21 cellular contexts compared by ENCODE assay signal in genomic region chr5:6849569-6849968, GRCh38.
DNase-seq lines count a peak whose midpoint lies in the region; ATAC-seq and TF ChIP-seq lines count a peak whose summit lies in the region.
"Had no signal": no experiment of that assay in that cellular context is flagged by ENCODE, and none has a peak within 500 bp of the region (broad histone marks: within the 10 kb centered on the region; RNA-seq: fewer than 3 reads in every experiment).

No MANE protein-coding gene starts in this region.

- no peaks in the 10 kb centered on the region for H3F3A ChIP-seq in GM23248 (ENCODE audit: insufficient read depth)

- H3K9me2 ChIP-seq in GM23248 (ENCODE audit: insufficient read depth): no peaks in the 10 kb centered on the region

- H3K36me3 Mint-ChIP-seq in natural killer cell: no peaks in the 10 kb centered on the region
- H3K36me3 Mint-ChIP-seq: CD8-positive, alpha-beta T cell had no signal

- no peak overlapping the region for H3K4me2 ChIP-seq in GM23248 (ENCODE audit: unreplicated experiment)

- peak; percentile 10 for DNase-seq in activated T-cell treated with anti-CD3 and anti-CD28 coated beads for 24 hours (ENCODE audit: low read depth)
- no peak for DNase-seq in activated T-cell treated with anti-CD3 and anti-CD28 coated beads, Interleukin-2, amount 50 U/mL, for 1 hour
- DNase-seq in GM23248: peak; percentile 32
- DNase-seq in RPMI7951 (ENCODE audit: low read depth): peak; percentile 59
- DNase-seq in natural killer cell: no peak
- no peak for DNase-seq in gastrocnemius medialis
- no peak for DNase-seq in NCI-H1436 treated with DMSO at 0.1 percent for 48 hours (lab: John Stamatoyannopoulos, UW)
- DNase-seq: CD8-positive, alpha-beta T cell; DND-41; left ventricle myocardium inferior; mucosa of descending colon; NCI-H187; NCI-H446 treated with DMSO at 0.1 percent for 48 hours; retina had no signal

- H3K9ac ChIP-seq in GM23248: no peak overlapping the region

- no peak overlapping the region for H2AFZ ChIP-seq in GM23248

- no peaks in the 10 kb centered on the region for H3K4me1 Mint-ChIP-seq in natural killer cell

- peak; percentile 66 to 79 (median 76) for ATAC-seq in natural killer cell
- ATAC-seq in HG02759 (IDR thresholded peaks at IDR 0.05; ENCODE audit: unreplicated experiment): no peak
- ATAC-seq in gastrocnemius medialis: no peak
- ATAC-seq: CD8-positive, alpha-beta T cell; mucosa of descending colon; WTC11 had no signal

- H3K27ac ChIP-seq in GM23248 (no peak overlapping the region), gastrocnemius medialis (no peak overlapping the region)
- H3K27ac ChIP-seq: esophagus muscularis mucosa, left ventricle myocardium inferior, neutrophil had no signal

- no peaks in the 10 kb centered on the region for H3K9me3 ChIP-seq in GM23248 (ENCODE audit: low read depth)
- no peaks in the 10 kb centered on the region for H3K9me3 ChIP-seq in gastrocnemius medialis
- H3K9me3 ChIP-seq: neutrophil had no signal

- H3K4me3 ChIP-seq in GM23248 (no peak overlapping the region), gastrocnemius medialis (no peak overlapping the region)
- H3K4me3 ChIP-seq: dorsolateral prefrontal cortex, esophagus muscularis mucosa, left ventricle myocardium inferior, mucosa of descending colon had no signal

- in situ Hi-C loops in GM23248 (cut with MboI) (no loop called here), gastrocnemius medialis (cut with MboI; ENCODE audit: low sequenced_read_pairs in 4 of 4) (no loop called here)

- no peak overlapping the region for H3K4me3 Mint-ChIP-seq in natural killer cell
- H3K4me3 Mint-ChIP-seq: CD8-positive, alpha-beta T cell; stimulated activated naive CD8-positive, alpha-beta T cell treated with anti-CD3 and anti-CD28 coated beads, Interleukin-15, Interleukin-2, amounts not matched to agents 100 ng/mL and 50 ng/mL, for 24 hours; T-helper 1 cell treated with Interleukin-12 subunit alpha and Interleukin-12 subunit beta and Interleukin-4 antibody, amounts not matched to agents 30 μg/mL and 1 μg/mL, for 36 hours; WTC11 had no signal

- WGBS in GM23248 (ENCODE audit: low coverage in 1 of 2, low lambda C conversion rate in 2 of 2, missing lambda C conversion rate in 2 of 2), 2 experiments: 10 to 12% methylated on average over 5 of the region's 5 CpGs

- H3K4me1 ChIP-seq in GM23248 (ENCODE audit: insufficient read depth): no peaks in the 10 kb centered on the region
- H3K4me1 ChIP-seq in gastrocnemius medialis: no peaks in the 10 kb centered on the region
- H3K4me1 ChIP-seq: esophagus muscularis mucosa, left ventricle myocardium inferior had no signal

- H3K27me3 Mint-ChIP-seq in natural killer cell (ENCODE audit: low read depth in 2 of 2): no peaks in the 10 kb centered on the region

- H3K36me3 ChIP-seq in GM23248 (ENCODE audit: low read depth) (no peaks in the 10 kb centered on the region), gastrocnemius medialis (no peaks in the 10 kb centered on the region)
- H3K36me3 ChIP-seq: esophagus muscularis mucosa, left ventricle myocardium inferior, neutrophil had no signal

- H3K27me3 ChIP-seq in GM23248 (replicated peaks; ENCODE audit: insufficient read depth): no peaks in the 10 kb centered on the region
- H3K27me3 ChIP-seq in gastrocnemius medialis: no peaks in the 10 kb centered on the region
- H3K27me3 ChIP-seq: dorsolateral prefrontal cortex, esophagus muscularis mucosa, neutrophil had no signal

- no peak overlapping the region for H3K27ac Mint-ChIP-seq in natural killer cell
- H3K27ac Mint-ChIP-seq: CD8-positive, alpha-beta T cell; stimulated activated naive CD8-positive, alpha-beta T cell treated with anti-CD3 and anti-CD28 coated beads, Interleukin-15, Interleukin-2, amounts not matched to agents 100 ng/mL and 50 ng/mL, for 24 hours; T-helper 1 cell treated with Interleukin-12 subunit alpha and Interleukin-12 subunit beta and Interleukin-4 antibody, amounts not matched to agents 30 μg/mL and 1 μg/mL, for 36 hours; WTC11 had no signal

- H3K79me2 ChIP-seq in GM23248 (ENCODE audit: insufficient read depth): no peaks in the 10 kb centered on the region

- H4K20me1 ChIP-seq in GM23248 (ENCODE audit: insufficient read depth): no peaks in the 10 kb centered on the region

- no peak for TF ChIP-seq POLR2A in gastrocnemius medialis (IDR thresholded peaks at IDR 0.05)

- intact Hi-C loops in natural killer cell (cut with micrococcal nuclease) (no loop called here), gastrocnemius medialis (cut with DNase I; ENCODE audit: low total_unique reads) (no loop called here)

- TF ChIP-seq CTCF in natural killer cell (IDR thresholded peaks at IDR 0.05): no peak
- no peak for TF ChIP-seq CTCF in gastrocnemius medialis (IDR thresholded peaks at IDR 0.05 in 4 of 5, conservative IDR thresholded peaks at IDR 0.05 in 1 of 5)

- no peaks in the 10 kb centered on the region for H3K9me3 Mint-ChIP-seq in natural killer cell

Comparison
In these comparisons a context has a peak if more than half of its experiments do, and no peak if none do; other contexts are left out.
1. DNase-seq: peak in activated T-cell treated with anti-CD3 and anti-CD28 coated beads for 24 hours (single experiment), GM23248 (single experiment) and RPMI7951 (single experiment); none in activated T-cell treated with anti-CD3 and anti-CD28 coated beads, Interleukin-2, amount 50 U/mL, for 1 hour (single experiment), natural killer cell (single experiment), gastrocnemius medialis (0 of 2) and NCI-H1436 treated with DMSO at 0.1 percent for 48 hours (single experiment).
2. ATAC-seq: peak in natural killer cell (3 of 3); none in HG02759 (single experiment) and gastrocnemius medialis (0 of 2).